ENCODE assay signal across 14 cellular contexts in genomic region chr9:36456480-36457115, GRCh38. TPM values are rescaled to one million over a fixed set of nuclear protein-coding genes. Genes with fewer than 3 reads are reported as not detected.
DNase-seq lines count a peak whose midpoint lies in the region; ATAC-seq and TF ChIP-seq lines count a peak whose summit lies in the region.
"Had no signal": no experiment of that assay in that cellular context is flagged by ENCODE, and none has a peak within 500 bp of the region (broad histone marks: within the 10 kb centered on the region; RNA-seq: fewer than 3 reads in every experiment).

No MANE protein-coding gene starts in this region.

- H3K36me3 Mint-ChIP-seq in CD8-positive, alpha-beta T cell = no peaks in the 10 kb centered on the region
- H3K36me3 Mint-ChIP-seq in natural killer cell = no peaks in the 10 kb centered on the region

- no peak for TF ChIP-seq CTCF in CD8-positive, alpha-beta T cell (IDR thresholded peaks at IDR 0.05)
- TF ChIP-seq CTCF in brain microvascular endothelial cell (IDR thresholded peaks at IDR 0.05; ENCODE audit: low read depth, low read length, missing control alignments) = no peak
- no peak for TF ChIP-seq CTCF in natural killer cell (IDR thresholded peaks at IDR 0.05)

- POLR2A ChIA-PET in CD8-positive, alpha-beta T cell (lab: Charles Lee) = interaction anchor here (0.6 to 3.5 kb wide), 4 partner anchors 13 to 31 kb away, joined by 3 to 31 read pairs (median 4); no protein-coding TSS in a partner anchor

- ATAC-seq in CD8-positive, alpha-beta T cell = no peak
- ATAC-seq in natural killer cell (no peak), GM21528 (IDR thresholded peaks at IDR 0.05; ENCODE audit: low FRiP score, unreplicated experiment) (no peak)
- ATAC-seq: gastroesophageal sphincter had no signal

- H3K27me3 Mint-ChIP-seq in CD8-positive, alpha-beta T cell (ENCODE audit: low read depth) = no peaks in the 10 kb centered on the region
- H3K27me3 Mint-ChIP-seq in natural killer cell (ENCODE audit: low read depth in 2 of 2) = no peaks in the 10 kb centered on the region
- H3K27me3 Mint-ChIP-seq: B cell, memory B cell had no signal

- H3K4me1 Mint-ChIP-seq in CD8-positive, alpha-beta T cell (ENCODE audit: low read depth) = peaks cover 63% of the 10 kb centered on the region
- H3K4me1 Mint-ChIP-seq in natural killer cell = peaks cover 43 to 47% of the 10 kb centered on the region in 2 donors

- peaks cover 37% of the 10 kb centered on the region for H3K4me1 ChIP-seq in CD8-positive, alpha-beta T cell (ENCODE audit: insufficient read depth, low read length)
- H3K4me1 ChIP-seq: breast epithelium had no signal

- intact Hi-C loops in CD8-positive, alpha-beta T cell (cut with DNase I, micrococcal nuclease) = no loop called here
- intact Hi-C loops in natural killer cell (cut with micrococcal nuclease) = no loop called here

- H3K9me3 Mint-ChIP-seq in CD8-positive, alpha-beta T cell = no peaks in the 10 kb centered on the region
- H3K9me3 Mint-ChIP-seq in natural killer cell = no peaks in the 10 kb centered on the region
- H3K9me3 Mint-ChIP-seq: memory B cell had no signal

- DNase-seq in CD8-positive, alpha-beta T cell = no peak
- peak; percentile 37 for DNase-seq in NCI-H226
- DNase-seq in brain microvascular endothelial cell = peak; percentile 13
- no peak for DNase-seq in natural killer cell
- DNase-seq in SKM-1 treated with dmso at 0.1 percent for 144 hours (lab: John Stamatoyannopoulos, UW; ENCODE audit: unreplicated experiment) = no peak
- no peak for DNase-seq in GOT3 (lab: John Stamatoyannopoulos, UW)
- DNase-seq: effector CD8-positive, alpha-beta T cell; NCI-H1436 treated with DMSO at 0.1 percent for 48 hours; occipital lobe had no signal

- H3K27ac ChIP-seq in CD8-positive, alpha-beta T cell (ENCODE audit: low read depth, low read length) = no peak overlapping the region
- H3K27ac ChIP-seq in brain microvascular endothelial cell = no peak overlapping the region
- H3K27ac ChIP-seq: breast epithelium, gastroesophageal sphincter had no signal

- in situ Hi-C loops in brain microvascular endothelial cell (cut with HindIII; ENCODE audit: low pct_ligation_motif_present, low sequenced_read_pairs) = no loop called here

- H3K36me3 ChIP-seq in CD8-positive, alpha-beta T cell (ENCODE audit: insufficient read depth, low read length) = no peaks in the 10 kb centered on the region
- H3K36me3 ChIP-seq in brain microvascular endothelial cell (replicated peaks) = no peaks in the 10 kb centered on the region
- H3K36me3 ChIP-seq: breast epithelium had no signal

- H3K4me3 ChIP-seq in CD8-positive, alpha-beta T cell (ENCODE audit: low read depth, low read length) = no peak overlapping the region
- no peak overlapping the region for H3K4me3 ChIP-seq in brain microvascular endothelial cell (ENCODE audit: low read depth, low read length)
- H3K4me3 ChIP-seq: breast epithelium, gastroesophageal sphincter had no signal

- no peaks in the 10 kb centered on the region for H3K9me3 ChIP-seq in CD8-positive, alpha-beta T cell (ENCODE audit: low read length)
- H3K9me3 ChIP-seq: breast epithelium, gastroesophageal sphincter had no signal

- no peaks in the 10 kb centered on the region for H3K27me3 ChIP-seq in CD8-positive, alpha-beta T cell (ENCODE audit: insufficient read depth, low read length)
- no peaks in the 10 kb centered on the region for H3K27me3 ChIP-seq in brain microvascular endothelial cell (replicated peaks)
- H3K27me3 ChIP-seq: breast epithelium, gastroesophageal sphincter had no signal

- peak overlapping the region; percentile 85 for H3K27ac Mint-ChIP-seq in CD8-positive, alpha-beta T cell
- peak overlapping the region; percentile 62 to 90 for H3K27ac Mint-ChIP-seq in natural killer cell
- H3K27ac Mint-ChIP-seq: B cell, memory B cell had no signal

- CTCF ChIA-PET in CD8-positive, alpha-beta T cell (lab: Charles Lee) = interaction anchor here (1.7 to 5.4 kb wide), 4 partner anchors 11 to 98 kb away, joined by 3 to 37 read pairs (median 6); no protein-coding TSS in a partner anchor

- H3K4me3 Mint-ChIP-seq in CD8-positive, alpha-beta T cell = peak overlapping the region; percentile 46
- H3K4me3 Mint-ChIP-seq in natural killer cell = peak overlapping the region; percentile 76
- H3K4me3 Mint-ChIP-seq: B cell, memory B cell had no signal

RNA-seq across cellular contexts. Expression of gene RNF38, which starts 56.5 kb away (rescaled TPM):
- 100 to 1,000 TPM; 111 to 116 TPM for total RNA-seq in CD8-positive, alpha-beta T cell
- 10 to 100 TPM; 70.9 to 90.0 (median 76.5) TPM for total RNA-seq in natural killer cell

Comparison
In these comparisons a context has a peak if more than half of its experiments do, and no peak if none do; other contexts are left out.
1. DNase-seq: peak in NCI-H226 (single experiment) and brain microvascular endothelial cell (single experiment); none in CD8-positive, alpha-beta T cell (0 of 7), natural killer cell (single experiment), SKM-1 treated with dmso at 0.1 percent for 144 hours (single experiment) and GOT3 (single experiment).